1 cellular context compared by ENCODE assay signal in genomic region chr14:68471029-68471963, GRCh38.
TF ChIP-seq lines count a peak whose summit lies in the region.

No MANE protein-coding gene starts in this region.

TF ChIP-seq in GM23338, 12 proteins besides CTCF, POLR2A, EP300 and RAD21 (continued from another document):
- peak; percentile 90; the same call in 1 of the 2 replicates for TF ChIP-seq ZNF462 (CRISPR knock-in tag; IDR thresholded peaks at IDR 0.05)
- no peak; the same call in 1 of the 2 replicates for TF ChIP-seq ZNF331 (CRISPR knock-in tag; IDR thresholded peaks at IDR 0.05; ENCODE audit: low read depth)
- no peak for TF ChIP-seq ETS1 (IDR thresholded peaks at IDR 0.05)
